In the genomic region with DNA sequence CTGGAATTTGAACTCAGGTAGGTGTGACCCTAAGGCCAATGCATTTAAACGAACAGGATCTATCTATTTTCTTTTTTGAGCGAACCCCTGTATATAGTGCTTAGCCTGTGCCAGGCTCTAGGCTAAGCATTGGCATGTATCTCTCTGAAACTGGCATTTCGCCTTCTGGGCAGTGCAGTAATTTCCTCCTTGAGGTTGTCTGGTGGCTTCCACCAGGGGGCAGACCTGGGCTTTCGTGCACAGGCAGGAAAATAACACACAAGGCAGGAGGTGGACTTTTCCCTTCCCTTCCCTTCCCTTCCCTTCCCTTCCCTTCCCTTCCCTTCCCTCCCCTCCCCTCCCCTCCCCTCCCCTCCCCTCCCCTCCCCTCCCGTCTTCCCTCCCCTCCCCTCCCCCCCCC, we compare ENCODE assay signal across 8 cellular contexts. TPM values are rescaled to one million over a fixed set of nuclear protein-coding genes. Genes with fewer than 3 reads are reported as not detected.
A peak's percentile ranks its signal among the peaks of the same experiment; 100 is the strongest.
DNase-seq lines count a peak whose midpoint lies in the region; ATAC-seq and TF ChIP-seq lines count a peak whose summit lies in the region.

No MANE protein-coding gene starts in this region.

- no peaks in the 10 kb centered on the region for H3K36me3 Mint-ChIP-seq in CD14-positive monocyte
- no peaks in the 10 kb centered on the region for H3K36me3 Mint-ChIP-seq in nephron progenitor cell (ENCODE audit: low read depth)

- H3K27ac Mint-ChIP-seq in CD14-positive monocyte: no peak overlapping the region
- H3K27ac Mint-ChIP-seq in nephron progenitor cell: no peak overlapping the region

- DNase-seq in CD14-positive monocyte (ENCODE audit: low spot score) (peak; percentile 67), HFF-Myc (ENCODE audit: extremely low read depth, low read depth) (peak; percentile 35), fibroblast of lung (ENCODE audit: low read depth in 2 of 2) (peak; percentile 32 to 61), nephron progenitor cell (peak; percentile 79)
- peak; percentile 80 for DNase-seq in activated T-cell treated with anti-CD3 and anti-CD28 coated beads, Interleukin-2, amount 50 U/mL, for 1 hour
- DNase-seq in stimulated activated naive CD4-positive, alpha-beta T cell treated with Interleukin-2 at 50 U/mL for 16 hours (lab: John Stamatoyannopoulos, UW): peak; percentile 65

- no peak for ATAC-seq in GM18858 (IDR thresholded peaks at IDR 0.05; ENCODE audit: unreplicated experiment)

- peak; percentile 70 for TF ChIP-seq CTCF in CD14-positive monocyte (IDR thresholded peaks at IDR 0.05)
- TF ChIP-seq CTCF in HFF-Myc (IDR thresholded peaks at IDR 0.05; ENCODE audit: low read depth, low read length, missing control alignments): peak; percentile 76
- peak; percentile 65 for TF ChIP-seq CTCF in OCI-LY3 (IDR thresholded peaks at IDR 0.05; ENCODE audit: low read depth, low read length)
- TF ChIP-seq CTCF in fibroblast of lung (conservative IDR thresholded peaks at IDR 0.05 in 1 of 2, IDR thresholded peaks at IDR 0.05 in 1 of 2; ENCODE audit: low read depth in 1 of 2, low read length in 2 of 2): peak; percentile 72 to 75
- peak; percentile 49 for TF ChIP-seq CTCF in nephron progenitor cell (IDR thresholded peaks at IDR 0.05)

- peaks cover 2 to 7% (median 4%) of the 10 kb centered on the region in 3 donors for H3K27me3 Mint-ChIP-seq in CD14-positive monocyte (ENCODE audit: low read depth in 3 of 3)
- peaks cover 8% of the 10 kb centered on the region for H3K27me3 Mint-ChIP-seq in nephron progenitor cell (ENCODE audit: low read depth, poor library complexity)

- peaks cover 18% of the 10 kb centered on the region for H3K4me1 Mint-ChIP-seq in CD14-positive monocyte
- no peaks in the 10 kb centered on the region for H3K4me1 Mint-ChIP-seq in nephron progenitor cell

- H3K4me2 ChIP-seq in OCI-LY3 (ENCODE audit: low read length) (no peak overlapping the region), fibroblast of lung (ENCODE audit: extremely low read depth, insufficient read depth, low read length) (no peak overlapping the region)

- H2AFZ ChIP-seq in OCI-LY3 (ENCODE audit: low read depth, low read length) (no peak overlapping the region), fibroblast of lung (ENCODE audit: low read length) (no peak overlapping the region)

- H3K4me1 ChIP-seq in OCI-LY3 (ENCODE audit: low read length): peaks cover 25% of the 10 kb centered on the region
- no peaks in the 10 kb centered on the region for H3K4me1 ChIP-seq in fibroblast of lung (ENCODE audit: control insufficient read depth, extremely low read depth, insufficient read depth, low read length)

- H3K9ac ChIP-seq in OCI-LY3 (ENCODE audit: low read length) (no peak overlapping the region), fibroblast of lung (ENCODE audit: insufficient read depth, low read length) (no peak overlapping the region)

- H3K79me2 ChIP-seq in OCI-LY3 (ENCODE audit: low read length): no peaks in the 10 kb centered on the region
- no peaks in the 10 kb centered on the region for H3K79me2 ChIP-seq in fibroblast of lung (ENCODE audit: control insufficient read depth, insufficient read depth, low read length)

- intact Hi-C loops in CD14-positive monocyte (cut with micrococcal nuclease): loop anchor here (2.0 to 10.0 kb wide), 4 partner anchors 53 to 703 kb away; no protein-coding TSS in a partner anchor

- H3K4me3 ChIP-seq in HFF-Myc (replicated peaks; ENCODE audit: low read depth, low read length): no peak overlapping the region
- no peak overlapping the region for H3K4me3 ChIP-seq in OCI-LY3 (ENCODE audit: low read length)
- H3K4me3 ChIP-seq in fibroblast of lung (replicated peaks in 1 of 4; ENCODE audit: control extremely low read depth in 1 of 4, insufficient read depth in 1 of 4, low read depth in 3 of 4, low read length in 4 of 4): no peak overlapping the region

- no peaks in the 10 kb centered on the region for H3K9me3 ChIP-seq in OCI-LY3 (ENCODE audit: insufficient read depth, low read length)
- no peaks in the 10 kb centered on the region for H3K9me3 ChIP-seq in fibroblast of lung (ENCODE audit: control insufficient read depth, insufficient read depth, low read depth, low read length)

- no peaks in the 10 kb centered on the region for H4K20me1 ChIP-seq in OCI-LY3 (ENCODE audit: insufficient read depth, low read length)
- H4K20me1 ChIP-seq in fibroblast of lung (ENCODE audit: control insufficient read depth, extremely low read depth, insufficient read depth, low read length): no peaks in the 10 kb centered on the region

- no peak overlapping the region for H3K27ac ChIP-seq in OCI-LY3 (ENCODE audit: low read length)
- H3K27ac ChIP-seq in fibroblast of lung (ENCODE audit: insufficient read depth, low read length): no peak overlapping the region

- H3K9me3 Mint-ChIP-seq in CD14-positive monocyte (peaks cover 0 to 3% (median 0%) of the 10 kb centered on the region in 7 donors), nephron progenitor cell (no peaks in the 10 kb centered on the region)

- H3K27me3 ChIP-seq in OCI-LY3 (ENCODE audit: low read depth, low read length) (peaks cover 27% of the 10 kb centered on the region), fibroblast of lung (ENCODE audit: control insufficient read depth, insufficient read depth, low read length) (no peaks in the 10 kb centered on the region)

- H3K4me3 Mint-ChIP-seq in CD14-positive monocyte (no peak overlapping the region), nephron progenitor cell (no peak overlapping the region)

- no peaks in the 10 kb centered on the region for H3K36me3 ChIP-seq in OCI-LY3 (replicated peaks; ENCODE audit: low read depth, low read length)
- no peaks in the 10 kb centered on the region for H3K36me3 ChIP-seq in fibroblast of lung (ENCODE audit: control insufficient read depth, insufficient read depth, low read length)

RNA-seq across cellular contexts. Expression of gene PRKCB, which starts 34.4 kb away (rescaled TPM):
- polyA plus RNA-seq in CD14-positive monocyte: 10 to 100 TPM; 57.4 to 87.4 TPM
- total RNA-seq in fibroblast of lung: under 0.01 TPM in 1 of 2 replicates, not detected in the other
- 0.01 and 0.03 TPM in 2 replicates for polyA plus RNA-seq in fibroblast of lung
- polyA plus RNA-seq in fibroblast of lung (2012): not detected in 2 replicates
- polyA minus RNA-seq in fibroblast of lung (ENCODE audit: low replicate concordance): not detected in 2 replicates

RNA-seq across cellular contexts. Expression of gene CHP2, which starts 46.6 kb away (rescaled TPM):
- polyA plus RNA-seq in CD14-positive monocyte (not detected), fibroblast of lung (not detected in 2 replicates)
- not detected in 2 replicates for total RNA-seq in fibroblast of lung
- not detected in 2 replicates for polyA plus RNA-seq in fibroblast of lung (2012)
- not detected in 2 replicates for polyA minus RNA-seq in fibroblast of lung (ENCODE audit: low replicate concordance)

Comparison
In these comparisons a context has a peak if more than half of its experiments do, and no peak if none do; other contexts are left out.
1. RNA of gene PRKCB, which starts 34.4 kb away (polyA plus RNA-seq): 57.4 to 87.4 TPM in CD14-positive monocyte; 0.01 to 0.03 TPM in fibroblast of lung; every median in the first group is over 10 times any median in the second.
2. Peak in every context shown above with its lines, with median percentiles within 50 percentile points of each other: DNase-seq and CTCF ChIP-seq.